In genomic region chr2:218063541-218064295, GRCh38 we compare ENCODE assay signal across 12 cellular contexts. TPM values are rescaled to one million over a fixed set of nuclear protein-coding genes. Genes with fewer than 3 reads are reported as not detected.
DNase-seq lines count a peak whose midpoint lies in the region; ATAC-seq and TF ChIP-seq lines count a peak whose summit lies in the region.
"Had no signal": no experiment of that assay in that cellular context is flagged by ENCODE, and none has a peak within 500 bp of the region (broad histone marks: within the 10 kb centered on the region; RNA-seq: fewer than 3 reads in every experiment).

No MANE protein-coding gene starts in this region.

- H3K27me3 ChIP-seq in HAP-1 (ENCODE audit: low read depth) (peaks cover 16% of the 10 kb centered on the region), GM23338 (ENCODE audit: insufficient read depth) (no peaks in the 10 kb centered on the region)
- H3K27me3 ChIP-seq: thyroid gland had no signal

- CTCF ChIA-PET in OCI-LY7 (lab: Charles Lee; ENCODE audit: unreplicated experiment), result no interaction called here

- no peaks in the 10 kb centered on the region; the same call in 2 of the 3 replicates for H3K9me3 Mint-ChIP-seq in GM23338
- H3K9me3 Mint-ChIP-seq: activated T-helper 17 cell treated with anti-CD3 and anti-CD28 coated beads, Interleukin-2, amount 50 U/mL, for 72 hours; naive thymus-derived CD8-positive, alpha-beta T cell had no signal

- H3K79me2 ChIP-seq in OCI-LY7 (ENCODE audit: insufficient read depth, low read depth, low read length) (no peaks in the 10 kb centered on the region), GM23338 (replicated peaks; ENCODE audit: insufficient read depth) (no peaks in the 10 kb centered on the region)

- H3K36me3 ChIP-seq in OCI-LY7 (ENCODE audit: insufficient read depth, low read length), result no peaks in the 10 kb centered on the region
- no peaks in the 10 kb centered on the region for H3K36me3 ChIP-seq in HAP-1 (replicated peaks)
- H3K36me3 ChIP-seq in GM23338 (ENCODE audit: insufficient read depth), result no peaks in the 10 kb centered on the region
- H3K36me3 ChIP-seq: thyroid gland had no signal

- no peaks in the 10 kb centered on the region for H4K20me1 ChIP-seq in OCI-LY7 (ENCODE audit: insufficient read depth, low read length)
- H4K20me1 ChIP-seq in GM23338 (replicated peaks; ENCODE audit: insufficient read depth), result no peaks in the 10 kb centered on the region

- no peak overlapping the region for H3K4me2 ChIP-seq in OCI-LY7 (ENCODE audit: low read length)
- no peak overlapping the region for H3K4me2 ChIP-seq in GM23338

- H3K9me3 ChIP-seq in OCI-LY7 (ENCODE audit: low read length), result no peaks in the 10 kb centered on the region
- no peaks in the 10 kb centered on the region for H3K9me3 ChIP-seq in HAP-1
- H3K9me3 ChIP-seq: thyroid gland had no signal

- H3K27me3 Mint-ChIP-seq in GM23338 (ENCODE audit: insufficient read depth, low read depth, poor library complexity), result peaks cover 4% of the 10 kb centered on the region

- H3K9me2 ChIP-seq in OCI-LY7 (ENCODE audit: insufficient read depth, low read length) (no peaks in the 10 kb centered on the region), GM23338 (ENCODE audit: insufficient read depth) (no peaks in the 10 kb centered on the region)

- H3F3A ChIP-seq in GM23338 (replicated peaks; ENCODE audit: low read depth), result no peaks in the 10 kb centered on the region

- peaks cover 9% of the 10 kb centered on the region for H3K4me1 Mint-ChIP-seq in GM23338
- H3K4me1 Mint-ChIP-seq: activated T-helper 17 cell treated with anti-CD3 and anti-CD28 coated beads, Interleukin-2, amount 50 U/mL, for 72 hours had no signal

- no peak overlapping the region for H3K4me3 ChIP-seq in OCI-LY7 (ENCODE audit: low read depth, low read length, poor library complexity, severe bottlenecking)
- no peak overlapping the region for H3K4me3 ChIP-seq in HAP-1
- H3K4me3 ChIP-seq in GM23338, result no peak overlapping the region
- H3K4me3 ChIP-seq: thyroid gland had no signal

- no peak overlapping the region for H3K4me3 Mint-ChIP-seq in GM23338
- H3K4me3 Mint-ChIP-seq: activated T-helper 17 cell treated with anti-CD3 and anti-CD28 coated beads, Interleukin-2, amount 50 U/mL, for 72 hours had no signal

- in situ Hi-C loops in HAP-1 (cut with MboI; ENCODE audit: low sequenced_read_pairs), result no loop called here

- no peak overlapping the region for H3K27ac Mint-ChIP-seq in GM23338
- H3K27ac Mint-ChIP-seq: activated T-helper 17 cell treated with anti-CD3 and anti-CD28 coated beads, Interleukin-2, amount 50 U/mL, for 72 hours; naive thymus-derived CD8-positive, alpha-beta T cell had no signal

- DNase-seq in GM10266 (ENCODE audit: extremely low spot score) (peak; percentile 45), OCI-LY7 (ENCODE audit: low spot score) (peak; percentile 7), HAP-1 (ENCODE audit: low spot score in 2 of 2) (no peak), GM23338 (ENCODE audit: low spot score) (no peak), NCI-H226 (no peak)
- no peak for DNase-seq in activated naive CD4-positive, alpha-beta T cell (lab: John Stamatoyannopoulos, UW)
- DNase-seq: naive thymus-derived CD8-positive, alpha-beta T cell; stimulated activated CD4-positive, alpha-beta T cell treated with anti-CD3 and anti-CD28 coated beads, Interleukin-1b, Interleukin-23, amount 100 ng/mL, for 48 hours; thyroid gland had no signal

- H2AFZ ChIP-seq in OCI-LY7 (ENCODE audit: low read length) (no peak overlapping the region), GM23338 (no peak overlapping the region)

- POLR2A ChIA-PET in OCI-LY7 (lab: Charles Lee), result interaction anchor here (0.6 kb wide), 2 partner anchors 38 to 1232 kb away, joined by 3 read pairs; no protein-coding TSS in a partner anchor

- no TSS peak for BruUV-seq in OCI-LY7 (replicated peaks; lab: Mats Ljungman, UMichigan)

- TF ChIP-seq CTCF in GM10266 (IDR thresholded peaks at IDR 0.05; ENCODE audit: control insufficient read depth, insufficient read depth, low read depth, missing control alignments) (no peak), OCI-LY7 (conservative IDR thresholded peaks at IDR 0.05; ENCODE audit: low read length) (no peak), GM23338 (conservative IDR thresholded peaks at IDR 0.05; ENCODE audit: low read depth in 2 of 2) (no peak)

- ATAC-seq in GM19397 (IDR thresholded peaks at IDR 0.05; ENCODE audit: unreplicated experiment) (peak; percentile 61), HG03025 (IDR thresholded peaks at IDR 0.05; ENCODE audit: low FRiP score, unreplicated experiment) (peak; percentile 84), GM23338 (no peak)
- ATAC-seq: activated T-helper 17 cell treated with anti-CD3 and anti-CD28 coated beads, Interleukin-2, amount 50 U/mL, for 72 hours; naive thymus-derived CD8-positive, alpha-beta T cell had no signal

- no peaks in the 10 kb centered on the region for H3K4me1 ChIP-seq in OCI-LY7 (ENCODE audit: insufficient read depth, low read length, poor library complexity, severe bottlenecking)
- no peaks in the 10 kb centered on the region for H3K4me1 ChIP-seq in HAP-1
- H3K4me1 ChIP-seq in GM23338 (ENCODE audit: insufficient read depth), result no peaks in the 10 kb centered on the region
- H3K4me1 ChIP-seq: thyroid gland had no signal

- intact Hi-C loops in OCI-LY7 (cut with micrococcal nuclease; ENCODE audit: unreplicated experiment), result no loop called here

- H3K27ac ChIP-seq in OCI-LY7 (ENCODE audit: low read depth, low read length, poor library complexity, severe bottlenecking) (no peak overlapping the region), GM23338 (ENCODE audit: low read depth) (no peak overlapping the region)
- H3K27ac ChIP-seq: thyroid gland had no signal

- no peaks in the 10 kb centered on the region for H3K36me3 Mint-ChIP-seq in GM23338 (ENCODE audit: low read depth)
- H3K36me3 Mint-ChIP-seq: naive thymus-derived CD8-positive, alpha-beta T cell had no signal

TF ChIP-seq in GM23338, 12 proteins besides CTCF, POLR2A, EP300 and RAD21:
- TF ChIP-seq POLR2AphosphoS5 (IDR thresholded peaks at IDR 0.05; ENCODE audit: low read depth) (no peak), REST (IDR thresholded peaks at IDR 0.05; ENCODE audit: unreplicated experiment) (no peak)
TF ChIP-seq in GM23338: peak in this region for 0.

RNA-seq across cellular contexts. Expression of gene RUFY4, which starts 5.3 kb away (rescaled TPM):
- total RNA-seq in OCI-LY7 (2014; rRNA removed; shearing (Covaris generic)), result not detected in 2 replicates
- total RNA-seq in OCI-LY7 (2022), result not detected in 2 replicates
- 0.04 TPM in 1 of 2 replicates, not detected in the other for total RNA-seq in GM23338 (2014; rRNA removed; shearing (Covaris generic))
- polyA plus RNA-seq in GM23338 (2016; fragmentation: Nextera tagmentation; extraction: Ambion mirVana), result 0.27 and 0.89 TPM in 2 replicates
- total RNA-seq: thyroid gland had no signal

Comparison
In these comparisons a context has a peak if more than half of its experiments do, and no peak if none do; other contexts are left out.
1. DNase-seq: peak in GM10266 (single experiment) and OCI-LY7 (single experiment); none in HAP-1 (0 of 2), GM23338 (single experiment), activated naive CD4-positive, alpha-beta T cell (0 of 4) and NCI-H226 (single experiment).